ENCODE assay signal across 8 cellular contexts in genomic region chr4:47913328-47913727, GRCh38. TPM values are rescaled to one million over a fixed set of nuclear protein-coding genes. Genes with fewer than 3 reads are reported as not detected.
A peak's percentile ranks its signal among the peaks of the same experiment; 100 is the strongest.
DNase-seq lines count a peak whose midpoint lies in the region; TF ChIP-seq lines count a peak whose summit lies in the region.

No MANE protein-coding gene starts in this region.

- no peaks in the 10 kb centered on the region for H3K9me3 Mint-ChIP-seq in CD8-positive, alpha-beta memory T cell

- H3K36me3 Mint-ChIP-seq in CD8-positive, alpha-beta memory T cell = peaks cover 3 to 42% (median 9%) of the 10 kb centered on the region in 3 donors

- no peaks in the 10 kb centered on the region for H3K36me3 ChIP-seq in CD8-positive, alpha-beta memory T cell (ENCODE audit: insufficient read depth, low read length)
- peaks cover 14% of the 10 kb centered on the region for H3K36me3 ChIP-seq in mammary epithelial cell (ENCODE audit: insufficient read depth, low read length)

- no peaks in the 10 kb centered on the region for H4K20me1 ChIP-seq in mammary epithelial cell (ENCODE audit: insufficient read depth, low read length)

- peak overlapping the region; percentile 82 for H3K9ac ChIP-seq in mammary epithelial cell (ENCODE audit: insufficient read depth, low read length)

- intact Hi-C loops in mammary epithelial cell (cut with micrococcal nuclease) = loop anchor here (5.0 kb wide), 2 partner anchors 36 to 359 kb away; no protein-coding TSS in a partner anchor

- peaks cover 0 to 1% of the 10 kb centered on the region in 2 donors for H3K27me3 Mint-ChIP-seq in CD8-positive, alpha-beta memory T cell

- DNase-seq in CD8-positive, alpha-beta memory T cell = no peak
- DNase-seq in Kasumi-1 (lab: John Stamatoyannopoulos, UW) (peak; percentile 36 to 66), mammary epithelial cell (peak; percentile 51), amniotic stem cell (lab: John Stamatoyannopoulos, UW) (no peak)
- no peak for DNase-seq in effector CD8-positive, alpha-beta T cell (lab: John Stamatoyannopoulos, UW)
- DNase-seq in activated CD4-positive, alpha-beta T cell treated with anti-CD3 and anti-CD28 coated beads for 1 hour = no peak
- DNase-seq in stimulated activated CD4-positive, alpha-beta T cell treated with anti-CD3 and anti-CD28 coated beads, Interleukin-4, amount 100 ng/mL, for 4 hours = no peak

- no peaks in the 10 kb centered on the region for H3K27me3 ChIP-seq in CD8-positive, alpha-beta memory T cell (ENCODE audit: insufficient read depth, low read length, poor library complexity, severe bottlenecking)
- H3K27me3 ChIP-seq in mammary epithelial cell (ENCODE audit: insufficient read depth, low read length) = no peaks in the 10 kb centered on the region
- no peaks in the 10 kb centered on the region for H3K27me3 ChIP-seq in mononuclear cell (ENCODE audit: insufficient read depth, low read length)

- H3K4me1 Mint-ChIP-seq in CD8-positive, alpha-beta memory T cell = peaks cover 35 to 52% (median 48%) of the 10 kb centered on the region in 3 donors

- peak overlapping the region; percentile 96 to 100 (median 99) for H3K4me3 Mint-ChIP-seq in CD8-positive, alpha-beta memory T cell

- BruUV-seq in mammary epithelial cell (replicated peaks; lab: Mats Ljungman, UMichigan) = TSS peak; percentile 30

- peak overlapping the region; percentile 91 for H3K27ac ChIP-seq in CD8-positive, alpha-beta memory T cell (ENCODE audit: low read depth, low read length)
- H3K27ac ChIP-seq in mammary epithelial cell (ENCODE audit: insufficient read depth, low read depth, low read length) = peak overlapping the region; percentile 77

- H3K79me2 ChIP-seq in mammary epithelial cell (ENCODE audit: insufficient read depth, low read length) = peaks cover 51% of the 10 kb centered on the region

- peak overlapping the region; percentile 61 for H3K4me2 ChIP-seq in mammary epithelial cell (ENCODE audit: insufficient read depth, low read depth, low read length)

- H3K9me3 ChIP-seq in CD8-positive, alpha-beta memory T cell (ENCODE audit: low read length) = no peaks in the 10 kb centered on the region
- H3K9me3 ChIP-seq in mammary epithelial cell (replicated peaks; ENCODE audit: insufficient read depth, low read length) (no peaks in the 10 kb centered on the region), mononuclear cell (ENCODE audit: low read depth, low read length) (no peaks in the 10 kb centered on the region)

- 13% methylated on average over 4 of the region's 4 CpGs for WGBS in mammary epithelial cell (ENCODE audit: low coverage, missing lambda C conversion rate)

- no peak for TF ChIP-seq CTCF in mammary epithelial cell (conservative IDR thresholded peaks at IDR 0.05 in 1 of 2, IDR thresholded peaks at IDR 0.05 in 1 of 2; ENCODE audit: extremely low read depth in 1 of 2, insufficient read depth in 1 of 2, low read depth in 1 of 2, low read length in 2 of 2)

- peak overlapping the region; percentile 89 for H2AFZ ChIP-seq in mammary epithelial cell (ENCODE audit: low read depth, low read length)

- dilution Hi-C loops in mammary epithelial cell (cut with HindIII; ENCODE audit: low sequenced_read_pairs) = no loop called here

- peak overlapping the region; percentile 95 for H3K4me3 ChIP-seq in CD8-positive, alpha-beta memory T cell (ENCODE audit: low read length)
- H3K4me3 ChIP-seq in mammary epithelial cell (replicated peaks in 1 of 3; ENCODE audit: insufficient read depth in 1 of 3, low read depth in 2 of 3, low read length in 3 of 3) (peak overlapping the region; percentile 80 to 90 (median 88)), mononuclear cell (ENCODE audit: low read length) (peak overlapping the region; percentile 99)

- H3K4me1 ChIP-seq in CD8-positive, alpha-beta memory T cell (ENCODE audit: insufficient read depth, low read length) = peaks cover 13% of the 10 kb centered on the region
- H3K4me1 ChIP-seq in mammary epithelial cell (ENCODE audit: insufficient read depth, low read length) (peaks cover 13% of the 10 kb centered on the region), mononuclear cell (ENCODE audit: insufficient read depth, low read length) (peaks cover 21% of the 10 kb centered on the region)

- peak overlapping the region; percentile 73 to 100 (median 97) for H3K27ac Mint-ChIP-seq in CD8-positive, alpha-beta memory T cell

- CTCF ChIA-PET in CD8-positive, alpha-beta memory T cell (lab: Charles Lee) = interaction anchor here (1.6 kb wide), 1 partner anchor 77 kb away, joined by 7 read pairs; no protein-coding TSS in a partner anchor
- CTCF ChIA-PET in mammary epithelial cell (lab: Charles Lee; ENCODE audit: low non-redundant PET) = no interaction called here

- POLR2A ChIA-PET in CD8-positive, alpha-beta memory T cell (lab: Charles Lee) = no interaction called here

- in situ Hi-C loops in mammary epithelial cell (cut with MboI; ENCODE audit: low sequenced_read_pairs in 2 of 2) = no loop called here

RNA-seq across cellular contexts. Expression of gene NFXL1, which starts 1.1 kb away (rescaled TPM):
- total RNA-seq in CD8-positive, alpha-beta memory T cell = 10 to 100 TPM in 1 of 2 experiments, 1 to 10 TPM in 1; 9.7 to 11.5 TPM
- 10.0 TPM for polyA plus RNA-seq in CD8-positive, alpha-beta memory T cell
- 10 to 100 TPM; 15.8 to 20.9 TPM for total RNA-seq in mammary epithelial cell
- polyA plus RNA-seq in mammary epithelial cell = 12.1 TPM
- 52.7 TPM for polyA minus RNA-seq in mammary epithelial cell
- total RNA-seq in mononuclear cell = 6.8 TPM

Comparison
In these comparisons a context has a peak if more than half of its experiments do, and no peak if none do; other contexts are left out.
1. DNase-seq: peak in Kasumi-1 (2 of 2) and mammary epithelial cell (single experiment); none in CD8-positive, alpha-beta memory T cell (0 of 5), effector CD8-positive, alpha-beta T cell (single experiment), amniotic stem cell (single experiment), activated CD4-positive, alpha-beta T cell treated with anti-CD3 and anti-CD28 coated beads for 1 hour (single experiment) and stimulated activated CD4-positive, alpha-beta T cell treated with anti-CD3 and anti-CD28 coated beads, Interleukin-4, amount 100 ng/mL, for 4 hours (0 of 2).
2. Peak in every context shown above with its lines, with median percentiles within 50 percentile points of each other: H3K4me3 ChIP-seq.